7 cellular contexts compared by ENCODE assay signal in the genomic region with DNA sequence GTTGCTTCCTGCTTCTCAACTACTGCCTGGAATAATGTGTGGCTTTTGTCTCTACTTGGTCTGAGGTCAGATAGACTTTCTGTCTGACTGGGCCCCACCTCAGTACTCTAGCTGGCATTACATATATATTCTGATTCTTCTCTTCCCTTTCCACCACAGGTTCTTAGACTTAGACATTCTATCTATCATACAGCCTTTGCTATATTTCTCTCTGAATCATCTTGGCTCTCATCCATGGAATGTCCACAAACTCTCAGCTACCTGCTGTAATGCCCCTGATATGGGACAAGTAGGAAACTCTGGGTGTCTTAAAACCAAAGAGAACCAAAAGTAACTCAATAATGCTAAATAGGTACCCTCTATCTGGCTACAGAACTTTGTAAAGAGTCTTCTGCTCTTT.
DNase-seq lines count a peak whose midpoint lies in the region; ATAC-seq and TF ChIP-seq lines count a peak whose summit lies in the region.
"Not testable (repeated sequence)": the region's sequence is repeated elsewhere in the genome, so short reads cannot be mapped to it uniquely, and the experiment has no call there.

No MANE protein-coding gene starts in this region.

- not testable (repeated sequence) for H2BK5ac ChIP-seq in mesenchymal stem cell (ENCODE audit: low read depth, low read length, poor library complexity, severe bottlenecking)

- BruUV-seq in MCF 10A (replicated peaks; lab: Mats Ljungman, UMichigan) = not testable (repeated sequence)

- H4K20me1 ChIP-seq in hepatocyte (ENCODE audit: insufficient read depth, poor library complexity, severe bottlenecking) = not testable (repeated sequence)

- POLR2A ChIA-PET in MCF 10A (lab: Yijun Ruan, JAX) = not testable (repeated sequence)

- intact Hi-C loops in MCF 10A (cut with micrococcal nuclease) = not testable (repeated sequence)

- not testable (repeated sequence) for H3K23ac ChIP-seq in mesenchymal stem cell (ENCODE audit: low read length in 2 of 2)

- H3K18ac ChIP-seq in mesenchymal stem cell (ENCODE audit: low read depth in 1 of 2, low read length in 2 of 2) = not testable (repeated sequence)

- H3K36me3 Mint-ChIP-seq in MCF 10A (ENCODE audit: insufficient read depth, unreplicated experiment); stimulated activated memory B cell treated with anti-CD40 and anti-IgM and Interleukin-4, amounts not matched to agents 10 μg/mL and 1 μg/mL and 100 μg/mL, for 72 hours: not testable (repeated sequence)

- peak overlapping the region; percentile 48 for H3K4me2 ChIP-seq in hepatocyte
- not testable (repeated sequence) for H3K4me2 ChIP-seq in mesenchymal stem cell (ENCODE audit: low read length, poor library complexity, severe bottlenecking)

- not testable (repeated sequence) for H3K4me1 ChIP-seq in RWPE2 (ENCODE audit: insufficient read depth, poor library complexity, severe bottlenecking); hepatocyte (ENCODE audit: insufficient read depth); mesenchymal stem cell (ENCODE audit: control insufficient read depth, insufficient read depth, low read depth, low read length)

- H3K4me1 Mint-ChIP-seq in MCF 10A (ENCODE audit: insufficient read depth, unreplicated experiment) = peaks cover 15% of the 10 kb centered on the region
- not testable (repeated sequence) for H3K4me1 Mint-ChIP-seq in stimulated activated memory B cell treated with anti-CD40 and anti-IgM and Interleukin-4, amounts not matched to agents 10 μg/mL and 1 μg/mL and 100 μg/mL, for 72 hours

- H3K4ac ChIP-seq in mesenchymal stem cell (ENCODE audit: low read depth in 1 of 2, low read length in 2 of 2) = not testable (repeated sequence)

- not testable (repeated sequence) for H3K9me3 Mint-ChIP-seq in MCF 10A (ENCODE audit: unreplicated experiment); stimulated activated memory B cell treated with anti-CD40 and anti-IgM and Interleukin-4, amounts not matched to agents 10 μg/mL and 1 μg/mL and 100 μg/mL, for 72 hours

- not testable (repeated sequence) for H3K27me3 ChIP-seq in RWPE2 (ENCODE audit: insufficient read depth, poor library complexity, severe bottlenecking); hepatocyte; mesenchymal stem cell (ENCODE audit: control insufficient read depth in 1 of 2, insufficient read depth in 1 of 2, low read length in 2 of 2)

- ATAC-seq in RWPE2 (ENCODE audit: low read depth) = peak; percentile 70
- peak; percentile 24 for ATAC-seq in stimulated activated memory B cell treated with anti-CD40 and anti-IgM and Interleukin-4, amounts not matched to agents 10 μg/mL and 1 μg/mL and 100 μg/mL, for 72 hours

- DNase-seq in DMS53 (lab: John Stamatoyannopoulos, UW) = peak; percentile 28
- DNase-seq in RWPE2 (ENCODE audit: low spot score); MCF 10A (ENCODE audit: unreplicated experiment); hepatocyte (ENCODE audit: low spot score); mesenchymal stem cell: not testable (repeated sequence)

- not testable (repeated sequence) for H3K4me3 ChIP-seq in RWPE2 (ENCODE audit: severe bottlenecking); hepatocyte; mesenchymal stem cell (ENCODE audit: insufficient read depth in 1 of 2, low read depth in 1 of 2, low read length in 2 of 2)

- H2BK15ac ChIP-seq in mesenchymal stem cell (ENCODE audit: low read depth, poor library complexity, severe bottlenecking) = not testable (repeated sequence)

- H3K14ac ChIP-seq in mesenchymal stem cell (ENCODE audit: low read length in 2 of 2) = not testable (repeated sequence)

- H2BK120ac ChIP-seq in mesenchymal stem cell (ENCODE audit: low read depth, low read length) = not testable (repeated sequence)

- not testable (repeated sequence) for H3K36me3 ChIP-seq in RWPE2 (ENCODE audit: low read depth); hepatocyte (replicated peaks; ENCODE audit: insufficient read depth, low read depth); mesenchymal stem cell (ENCODE audit: control insufficient read depth in 1 of 2, insufficient read depth in 2 of 2, low read depth in 1 of 2, low read length in 2 of 2)

- not testable (repeated sequence) for H4K91ac ChIP-seq in mesenchymal stem cell (ENCODE audit: low read length)

- not testable (repeated sequence) for H3K9ac ChIP-seq in mesenchymal stem cell (ENCODE audit: low read length)

- not testable (repeated sequence) for H3K9me2 ChIP-seq in hepatocyte (replicated peaks; ENCODE audit: insufficient read depth)

- not testable (repeated sequence) for H3K4me3 Mint-ChIP-seq in MCF 10A (ENCODE audit: unreplicated experiment); stimulated activated memory B cell treated with anti-CD40 and anti-IgM and Interleukin-4, amounts not matched to agents 10 μg/mL and 1 μg/mL and 100 μg/mL, for 72 hours

- not testable (repeated sequence) for H2AK5ac ChIP-seq in mesenchymal stem cell (ENCODE audit: low read length, severe bottlenecking)

- H2BK12ac ChIP-seq in mesenchymal stem cell (ENCODE audit: low read length in 2 of 2) = not testable (repeated sequence)

- CTCF ChIA-PET in MCF 10A (lab: Yijun Ruan, JAX) = not testable (repeated sequence)

- not testable (repeated sequence) for H2AFZ ChIP-seq in hepatocyte; mesenchymal stem cell (ENCODE audit: low read depth, low read length)

- TF ChIP-seq CTCF in 22Rv1 (IDR thresholded peaks at IDR 0.05); RWPE2 (IDR thresholded peaks at IDR 0.05; ENCODE audit: poor library complexity, severe bottlenecking); MCF 10A (IDR thresholded peaks at IDR 0.05; ENCODE audit: unreplicated experiment); hepatocyte (IDR thresholded peaks at IDR 0.05; ENCODE audit: poor library complexity): not testable (repeated sequence)

- not testable (repeated sequence) for H3K27me3 Mint-ChIP-seq in MCF 10A (ENCODE audit: insufficient read depth, unreplicated experiment); stimulated activated memory B cell treated with anti-CD40 and anti-IgM and Interleukin-4, amounts not matched to agents 10 μg/mL and 1 μg/mL and 100 μg/mL, for 72 hours

- peak overlapping the region; percentile 75 for H3K27ac Mint-ChIP-seq in MCF 10A (ENCODE audit: low read depth, unreplicated experiment)
- H3K27ac Mint-ChIP-seq in stimulated activated memory B cell treated with anti-CD40 and anti-IgM and Interleukin-4, amounts not matched to agents 10 μg/mL and 1 μg/mL and 100 μg/mL, for 72 hours = not testable (repeated sequence)

- not testable (repeated sequence) for H3K79me2 ChIP-seq in hepatocyte

- H3K79me1 ChIP-seq in mesenchymal stem cell (replicated peaks; ENCODE audit: low read length, poor library complexity, severe bottlenecking) = not testable (repeated sequence)

- H3K9me3 ChIP-seq in RWPE2 (ENCODE audit: severe bottlenecking); hepatocyte (ENCODE audit: low read depth); mesenchymal stem cell (ENCODE audit: control insufficient read depth, low read length): not testable (repeated sequence)

- not testable (repeated sequence) for H4K8ac ChIP-seq in mesenchymal stem cell (ENCODE audit: low read length)

- H3K27ac ChIP-seq in 22Rv1 = peak overlapping the region; percentile 39; the same call in 1 of the 2 replicates
- H3K27ac ChIP-seq in RWPE2 (ENCODE audit: poor library complexity, severe bottlenecking) = not testable (repeated sequence)
- peak overlapping the region; percentile 65 for H3K27ac ChIP-seq in hepatocyte
- peak overlapping the region; percentile 79 for H3K27ac ChIP-seq in mesenchymal stem cell (ENCODE audit: low read length, poor library complexity, severe bottlenecking)
